7 cellular contexts compared by ENCODE assay signal in the genomic region with DNA sequence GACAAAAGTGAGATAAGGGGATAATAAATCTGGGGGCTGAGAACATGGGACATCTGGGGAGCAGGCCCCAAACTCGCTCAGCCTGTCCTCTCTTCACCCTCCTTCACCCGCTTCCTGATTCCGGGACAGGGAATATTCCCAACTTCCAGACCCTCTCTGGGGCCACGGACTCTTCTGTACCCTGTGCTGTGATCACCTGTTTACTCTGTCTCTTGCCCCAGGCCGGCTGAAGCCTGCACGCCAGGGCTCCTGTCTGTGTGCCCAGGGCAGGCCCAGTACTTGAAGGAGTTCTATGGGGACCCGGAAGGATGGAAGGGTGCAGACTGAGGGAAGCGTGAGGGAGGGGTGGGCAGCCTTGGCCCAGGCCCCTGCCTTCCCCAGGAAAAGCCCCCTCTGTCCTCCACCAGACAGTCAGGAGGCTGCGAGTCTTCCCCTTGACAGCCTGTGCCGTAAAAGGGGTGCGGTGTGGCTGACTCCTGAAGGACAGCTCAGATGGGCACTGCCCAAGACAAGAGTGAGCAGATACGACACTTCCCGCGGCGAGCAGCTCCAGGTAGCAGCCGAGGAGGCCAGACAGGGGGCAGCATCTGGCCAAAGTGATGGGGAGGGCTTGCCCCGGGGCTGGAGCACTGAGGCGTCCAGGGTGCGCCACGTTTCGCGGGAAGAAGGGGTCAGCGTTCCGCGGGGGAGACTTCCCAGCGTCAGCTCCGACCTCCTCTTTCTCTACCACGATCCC. TPM values are rescaled to one million over a fixed set of nuclear protein-coding genes. Genes with fewer than 3 reads are reported as not detected.
DNase-seq lines count a peak whose midpoint lies in the region; TF ChIP-seq lines count a peak whose summit lies in the region.

No MANE protein-coding gene starts in this region.

- peaks cover 3% of the 10 kb centered on the region for H3K36me3 Mint-ChIP-seq in mesothelial cell of epicardium

- no peaks in the 10 kb centered on the region for H3K27me3 Mint-ChIP-seq in mesothelial cell of epicardium (ENCODE audit: low read depth)

- H3K4me3 ChIP-seq in GM08714 (ENCODE audit: low read length) (peak overlapping the region; percentile 84; the same call in 1 of the 2 replicates), HFF-Myc (replicated peaks; ENCODE audit: low read depth, low read length) (peak overlapping the region; percentile 91), duodenal mucosa (ENCODE audit: low read depth in 1 of 2, low read length in 2 of 2) (peak overlapping the region; percentile 75 to 84), urinary bladder (ENCODE audit: low read depth, low read length) (peak overlapping the region; percentile 64)

- H3K9me3 ChIP-seq in duodenal mucosa (ENCODE audit: control insufficient read depth in 1 of 2, low read length in 2 of 2) = no peaks in the 10 kb centered on the region

- H3K4me3 Mint-ChIP-seq in mesothelial cell of epicardium = peak overlapping the region; percentile 80

- H3K27ac Mint-ChIP-seq in mesothelial cell of epicardium = peak overlapping the region; percentile 54

- H3K4me1 ChIP-seq in duodenal mucosa (ENCODE audit: control insufficient read depth in 1 of 2, insufficient read depth in 2 of 2, low read length in 2 of 2) (peaks cover 9 to 22% of the 10 kb centered on the region in 2 donors), urinary bladder (ENCODE audit: insufficient read depth) (peaks cover 1% of the 10 kb centered on the region)

- POLR2A ChIA-PET in RWPE1 (lab: Yijun Ruan, JAX; ENCODE audit: low non-redundant PET) = no interaction called here

- peaks cover 25% of the 10 kb centered on the region for H3K4me1 Mint-ChIP-seq in mesothelial cell of epicardium

- H3K36me3 ChIP-seq in duodenal mucosa (ENCODE audit: control insufficient read depth in 1 of 2, insufficient read depth in 2 of 2, low read length in 2 of 2) (peaks cover 0 to 12% of the 10 kb centered on the region in 2 donors), urinary bladder (ENCODE audit: insufficient read depth) (no peaks in the 10 kb centered on the region)

- CTCF ChIA-PET in RWPE1 (lab: Yijun Ruan, JAX) = interaction anchor here (0.6 to 3.3 kb wide), 5 partner anchors 11 to 599 kb away, joined by 3 to 14 read pairs (median 4); no protein-coding TSS in a partner anchor

- H3K27ac ChIP-seq in RWPE1 (peak overlapping the region; percentile 79), duodenal mucosa (ENCODE audit: low read depth, low read length) (no peak overlapping the region), urinary bladder (ENCODE audit: low read depth) (no peak overlapping the region)

- TF ChIP-seq CTCF in HFF-Myc (IDR thresholded peaks at IDR 0.05; ENCODE audit: low read depth, low read length, missing control alignments) = no peak
- peak; percentile 16; the same call in 1 of the 2 replicates for TF ChIP-seq CTCF in RWPE1 (conservative IDR thresholded peaks at IDR 0.05; ENCODE audit: low read depth)
- TF ChIP-seq CTCF in mesothelial cell of epicardium (IDR thresholded peaks at IDR 0.05; ENCODE audit: unreplicated experiment) = no peak

- H3K9me3 Mint-ChIP-seq in mesothelial cell of epicardium = no peaks in the 10 kb centered on the region

- no peaks in the 10 kb centered on the region for H3K27me3 ChIP-seq in duodenal mucosa (ENCODE audit: control insufficient read depth in 1 of 2, insufficient read depth in 2 of 2, low read length in 2 of 2)

- no peak for DNase-seq in HFF-Myc (ENCODE audit: extremely low read depth, low read depth)
- peak; percentile 26 for DNase-seq in RWPE1 (ENCODE audit: low spot score)
- DNase-seq in mesothelial cell of epicardium (ENCODE audit: low spot score in 2 of 2, unreplicated experiment in 2 of 2) = peak in 1 of 2 experiments; percentile 61
- no peak for DNase-seq in hippocampal formation (lab: John Stamatoyannopoulos, UW)

- WGBS in urinary bladder = 29% methylated on average over 28 of the region's 28 CpGs

- peak overlapping the region; percentile 66 to 77 for H3K9ac ChIP-seq in duodenal mucosa (ENCODE audit: low read depth in 1 of 2, low read length in 2 of 2)

RNA-seq across cellular contexts. Expression of a gene that starts 1.0 kb away (rescaled TPM):
- total RNA-seq in mesothelial cell of epicardium (15.2 to 17.4 TPM (median 16.7 TPM) in 3 replicates), urinary bladder (9.6 TPM)
- polyA plus RNA-seq in urinary bladder = 2.2 TPM

RNA-seq across cellular contexts. Expression of a gene that starts 31.7 kb away (rescaled TPM):
- total RNA-seq in mesothelial cell of epicardium (14.5 to 16.0 TPM (median 14.7 TPM) in 3 replicates), urinary bladder (2.4 TPM)
- 1.1 TPM for polyA plus RNA-seq in urinary bladder

RNA-seq across cellular contexts. Expression of a gene that starts 42.9 kb away (rescaled TPM):
- total RNA-seq in mesothelial cell of epicardium = 17.4 to 17.9 TPM (median 17.5 TPM) in 3 replicates
- 5.2 TPM for total RNA-seq in urinary bladder
- polyA plus RNA-seq in urinary bladder = 0.19 TPM

RNA-seq across cellular contexts. Expression of a gene that starts 46.7 kb away (rescaled TPM):
- total RNA-seq in mesothelial cell of epicardium = 24.2 to 25.0 TPM (median 24.7 TPM) in 3 replicates
- 11.2 TPM for total RNA-seq in urinary bladder
- 5.8 TPM for polyA plus RNA-seq in urinary bladder
